2 cellular contexts compared by ENCODE assay signal in the genomic region with DNA sequence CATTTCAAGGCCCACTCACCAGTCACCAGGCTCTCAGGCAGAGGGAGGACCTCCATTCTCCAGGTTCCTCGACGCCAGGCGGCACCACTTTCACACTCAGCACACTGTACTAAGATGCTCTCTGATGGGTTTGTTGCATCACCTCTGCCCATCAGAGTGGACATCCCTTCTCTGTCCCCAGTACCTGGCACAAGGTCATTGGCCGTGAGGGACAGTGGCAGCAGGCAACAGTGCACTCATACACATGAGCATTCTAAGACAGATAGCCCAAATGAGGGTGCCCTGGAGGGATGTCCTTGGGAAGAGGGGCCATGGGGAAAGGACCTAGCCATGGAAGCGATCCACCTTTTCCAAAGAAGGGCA.
A peak's percentile ranks its signal among the peaks of the same experiment; 100 is the strongest.
TF ChIP-seq lines count a peak whose summit lies in the region.

No MANE protein-coding gene starts in this region.

TF ChIP-seq in HepG2, 621 proteins besides CTCF, POLR2A, EP300 and RAD21:
- TF ChIP-seq YEATS4 (CRISPR knock-in tag; IDR thresholded peaks at IDR 0.05; ENCODE audit: borderline replicate concordance) (no peak), CEBPB (IDR thresholded peaks at IDR 0.05; ENCODE audit: borderline replicate concordance, low read depth, low read length) (peak; percentile 49; the same call in 1 of the 2 replicates)

TF ChIP-seq in WTC11, 78 proteins besides CTCF, POLR2A, EP300 and RAD21:
- TF ChIP-seq RORB (CRISPR knock-in tag; IDR thresholded peaks at IDR 0.05): no peak
- 0 out of 2 replicates have a peak, but pooled peaks have one; percentile 20 for TF ChIP-seq GABPB1 (CRISPR knock-in tag; IDR thresholded peaks at IDR 0.05)
- no peak for TF ChIP-seq ELF4 (CRISPR knock-in tag; IDR thresholded peaks at IDR 0.05; ENCODE audit: low read depth)
